24 cellular contexts compared by ENCODE assay signal in genomic region chr12:70830221-70831061, GRCh38.
"Had no signal": no experiment of that assay in that cellular context is flagged by ENCODE, and none has a peak within 500 bp of the region (broad histone marks: within the 10 kb centered on the region; RNA-seq: fewer than 3 reads in every experiment).

No MANE protein-coding gene starts in this region.

- H3K27ac ChIP-seq: gastroesophageal sphincter, heart left ventricle, ovary, psoas muscle, sigmoid colon, thoracic aorta, tibial nerve, upper lobe of left lung had no signal

- ATAC-seq: effector memory CD8-positive, alpha-beta T cell; gastroesophageal sphincter; heart left ventricle; naive thymus-derived CD8-positive, alpha-beta T cell; psoas muscle; right cardiac atrium; stimulated activated naive B cell treated with anti-CD40 and anti-IgM and Interleukin-4, amounts not matched to agents 10 μg/mL and 1 μg/mL and 100 μg/mL, for 72 hours had no signal

- H3K36me3 ChIP-seq: gastroesophageal sphincter, heart left ventricle, ovary, sigmoid colon, thoracic aorta, tibial nerve, upper lobe of left lung had no signal

- H3K27me3 ChIP-seq: gastroesophageal sphincter, heart left ventricle, ovary, sigmoid colon, tibial nerve, upper lobe of left lung had no signal

- FAIRE-seq: endometrium, islet of Langerhans, urothelium cell line had no signal

- H3K9me3 ChIP-seq: gastroesophageal sphincter, heart left ventricle, ovary, psoas muscle, sigmoid colon, thoracic aorta, tibial nerve, upper lobe of left lung had no signal

- H3K4me1 ChIP-seq: gastroesophageal sphincter, heart left ventricle, psoas muscle, sigmoid colon, tibial nerve, upper lobe of left lung had no signal

- H3K4me3 ChIP-seq: gastroesophageal sphincter, heart left ventricle, lung, ovary, psoas muscle, sigmoid colon, thoracic aorta, tibial nerve, upper lobe of left lung had no signal

- DNase-seq: cortex of kidney; effector memory CD8-positive, alpha-beta T cell; erythroblast; foreskin fibroblast; heart left ventricle; hippocampal formation; naive thymus-derived CD8-positive, alpha-beta T cell; occipital lobe; ovary; posterior cingulate gyrus; psoas muscle; right cardiac atrium; sigmoid colon; stimulated activated CD4-positive, alpha-beta T cell treated with anti-CD3 and anti-CD28 coated beads, Interleukin-15, amount 100 ng/mL, for 24 hours; stimulated activated CD4-positive, alpha-beta T cell treated with anti-CD3 and anti-CD28 coated beads, Interleukin-2, amount 100 ng/mL, for 48 hours; stimulated activated naive B cell treated with anti-CD40 and anti-IgM and Interleukin-4, amounts not matched to agents 10 μg/mL and 1 μg/mL and 100 μg/mL, for 72 hours; upper lobe of left lung had no signal
